15 cellular contexts compared by ENCODE assay signal in genomic region chr16:82882982-82883863, GRCh38.
A peak's percentile ranks its signal among the peaks of the same experiment; 100 is the strongest.
DNase-seq lines count a peak whose midpoint lies in the region; ATAC-seq and TF ChIP-seq lines count a peak whose summit lies in the region.
"Had no signal": no experiment of that assay in that cellular context is flagged by ENCODE, and none has a peak within 500 bp of the region (broad histone marks: within the 10 kb centered on the region; RNA-seq: fewer than 3 reads in every experiment).

No MANE protein-coding gene starts in this region.

- H3K4me3 ChIP-seq in GM06990 (replicated peaks; ENCODE audit: low read depth, low read length) (no peak overlapping the region; the same call in 1 of the 2 replicates), OCI-LY7 (ENCODE audit: low read depth, low read length, poor library complexity, severe bottlenecking) (no peak overlapping the region), SK-N-SH (ENCODE audit: low read depth in 2 of 2, low read length in 1 of 2) (no peak overlapping the region)
- H3K4me3 ChIP-seq: SJSA1, tibial nerve had no signal

- no peak for TF ChIP-seq RAD21 in SK-N-SH (IDR thresholded peaks at IDR 0.05; ENCODE audit: low read length)

- no peak overlapping the region for H3K27ac Mint-ChIP-seq in mesothelial cell of epicardium
- H3K27ac Mint-ChIP-seq: activated CD8-positive, alpha-beta memory T cell treated with anti-CD3 and anti-CD28 coated beads, Interleukin-2, amount 10 ng/mL, durations not matched to agents 7 days and 5 days; activated naive CD8-positive, alpha-beta T cell treated with anti-CD3 and anti-CD28 coated beads, Interleukin-2, amount 10 ng/mL, durations not matched to agents 7 days and 5 days had no signal

- POLR2A ChIA-PET in OCI-LY7 (lab: Charles Lee) (interaction anchor here (0.5 to 0.8 kb wide), 3 partner anchors 14 to 1195 kb away, joined by 3 read pairs; no protein-coding TSS in a partner anchor), SK-N-SH (lab: Yijun Ruan, JAX) (no interaction called here)

- H2AFZ ChIP-seq in OCI-LY7 (ENCODE audit: low read length) (no peak overlapping the region), SK-N-SH (ENCODE audit: low read depth) (no peak overlapping the region)

- H3K27me3 Mint-ChIP-seq in mesothelial cell of epicardium (ENCODE audit: low read depth): peaks cover 7% of the 10 kb centered on the region
- H3K27me3 Mint-ChIP-seq: activated CD8-positive, alpha-beta memory T cell treated with anti-CD3 and anti-CD28 coated beads, Interleukin-2, amount 10 ng/mL, durations not matched to agents 7 days and 5 days; activated naive CD8-positive, alpha-beta T cell treated with anti-CD3 and anti-CD28 coated beads, Interleukin-2, amount 10 ng/mL, durations not matched to agents 7 days and 5 days had no signal

- ATAC-seq in GM19328 (IDR thresholded peaks at IDR 0.05; ENCODE audit: unreplicated experiment) (peak; percentile 51), HG02885 (IDR thresholded peaks at IDR 0.05; ENCODE audit: poor library complexity, unreplicated experiment) (peak; percentile 50), GM18873 (IDR thresholded peaks at IDR 0.05; ENCODE audit: low FRiP score, unreplicated experiment) (no peak), GM18868 (IDR thresholded peaks at IDR 0.05; ENCODE audit: unreplicated experiment) (no peak)
- ATAC-seq: activated CD8-positive, alpha-beta memory T cell treated with anti-CD3 and anti-CD28 coated beads, Interleukin-2, amount 10 ng/mL, durations not matched to agents 7 days and 5 days had no signal

- no peak for TF ChIP-seq EP300 in SK-N-SH (IDR thresholded peaks at IDR 0.05; ENCODE audit: borderline replicate concordance in 1 of 2, low read depth in 1 of 2, low read length in 1 of 2)

- intact Hi-C loops in OCI-LY7 (cut with micrococcal nuclease; ENCODE audit: unreplicated experiment): no loop called here

- no peak overlapping the region for H3K4me3 Mint-ChIP-seq in mesothelial cell of epicardium
- H3K4me3 Mint-ChIP-seq: activated CD8-positive, alpha-beta memory T cell treated with anti-CD3 and anti-CD28 coated beads, Interleukin-2, amount 10 ng/mL, durations not matched to agents 7 days and 5 days; activated naive CD8-positive, alpha-beta T cell treated with anti-CD3 and anti-CD28 coated beads, Interleukin-2, amount 10 ng/mL, durations not matched to agents 7 days and 5 days; central memory CD8-positive, alpha-beta T cell had no signal

- H3K9ac ChIP-seq in SK-N-SH: no peak overlapping the region
- H3K9ac ChIP-seq: KMS-11 had no signal

- 17% methylated on average over 5 of the region's 5 CpGs for WGBS in SK-N-SH (ENCODE audit: low lambda C conversion rate)

- H3K4me1 Mint-ChIP-seq in mesothelial cell of epicardium: no peaks in the 10 kb centered on the region
- H3K4me1 Mint-ChIP-seq: activated CD8-positive, alpha-beta memory T cell treated with anti-CD3 and anti-CD28 coated beads, Interleukin-2, amount 10 ng/mL, durations not matched to agents 7 days and 5 days; activated naive CD8-positive, alpha-beta T cell treated with anti-CD3 and anti-CD28 coated beads, Interleukin-2, amount 10 ng/mL, durations not matched to agents 7 days and 5 days; central memory CD8-positive, alpha-beta T cell had no signal

- H3K27me3 ChIP-seq in GM06990 (replicated peaks; ENCODE audit: control insufficient read depth, insufficient read depth, low read length) (no peaks in the 10 kb centered on the region), SK-N-SH (ENCODE audit: insufficient read depth) (no peaks in the 10 kb centered on the region)
- H3K27me3 ChIP-seq: SJSA1, tibial nerve had no signal

- H3K27ac ChIP-seq in OCI-LY7 (ENCODE audit: low read depth, low read length, poor library complexity, severe bottlenecking): no peak overlapping the region
- H3K27ac ChIP-seq in SK-N-SH (ENCODE audit: low read depth in 2 of 2, low read length in 1 of 2): no peak overlapping the region
- H3K27ac ChIP-seq: KMS-11, SJSA1, tibial nerve had no signal

- peak; percentile 13 for DNase-seq in GM06990 (ENCODE audit: extremely low read depth, insufficient read length)
- peak; percentile 51 for DNase-seq in OCI-LY7 (ENCODE audit: low spot score)
- no peak for DNase-seq in SK-N-SH
- no peak for DNase-seq in mesothelial cell of epicardium (ENCODE audit: low spot score in 2 of 2, unreplicated experiment in 2 of 2)
- DNase-seq: activated CD8-positive, alpha-beta memory T cell treated with anti-CD3 and anti-CD28 coated beads, Interleukin-2, amount 10 ng/mL, durations not matched to agents 7 days and 5 days; activated naive CD8-positive, alpha-beta T cell treated with anti-CD3 and anti-CD28 coated beads, Interleukin-2, amount 10 ng/mL, durations not matched to agents 7 days and 5 days; NCI-H2029 treated with DMSO at 0.1 percent for 48 hours had no signal

- H3K9me3 Mint-ChIP-seq in mesothelial cell of epicardium: no peaks in the 10 kb centered on the region
- H3K9me3 Mint-ChIP-seq: activated naive CD8-positive, alpha-beta T cell treated with anti-CD3 and anti-CD28 coated beads, Interleukin-2, amount 10 ng/mL, durations not matched to agents 7 days and 5 days; central memory CD8-positive, alpha-beta T cell had no signal

- no peaks in the 10 kb centered on the region for H3K79me2 ChIP-seq in OCI-LY7 (ENCODE audit: insufficient read depth, low read depth, low read length)
- 0 out of 2 replicates have a peak, but pooled peaks cover 4% of the 10 kb centered on the region for H3K79me2 ChIP-seq in SK-N-SH (ENCODE audit: insufficient read depth)

- no peak for TF ChIP-seq CTCF in GM06990 (IDR thresholded peaks at IDR 0.05; ENCODE audit: insufficient read depth, low read length, poor library complexity, severe bottlenecking)
- TF ChIP-seq CTCF in OCI-LY7 (conservative IDR thresholded peaks at IDR 0.05; ENCODE audit: low read length): no peak
- no peak for TF ChIP-seq CTCF in SK-N-SH (IDR thresholded peaks at IDR 0.05)
- TF ChIP-seq CTCF in mesothelial cell of epicardium (IDR thresholded peaks at IDR 0.05; ENCODE audit: unreplicated experiment): no peak

- H3K4me1 ChIP-seq in OCI-LY7 (ENCODE audit: insufficient read depth, low read length, poor library complexity, severe bottlenecking) (peaks cover 12% of the 10 kb centered on the region), SK-N-SH (ENCODE audit: control insufficient read depth in 1 of 2, insufficient read depth in 2 of 2, low read depth in 1 of 2, low read length in 1 of 2) (peaks cover 0 to under 1% of the 10 kb centered on the region in 2 experiments; a peak in 1 of 4 replicates)
- H3K4me1 ChIP-seq: tibial nerve had no signal

- H3K36me3 ChIP-seq in GM06990 (ENCODE audit: control insufficient read depth, insufficient read depth, low read length) (no peaks in the 10 kb centered on the region), OCI-LY7 (ENCODE audit: insufficient read depth, low read length) (no peaks in the 10 kb centered on the region), SK-N-SH (replicated peaks in 1 of 2; ENCODE audit: control insufficient read depth in 1 of 2, insufficient read depth in 2 of 2, low read length in 1 of 2) (no peaks in the 10 kb centered on the region)
- H3K36me3 ChIP-seq: tibial nerve had no signal

- BruUV-seq in OCI-LY7 (replicated peaks; lab: Mats Ljungman, UMichigan): no TSS peak

- CTCF ChIA-PET in OCI-LY7 (lab: Charles Lee; ENCODE audit: unreplicated experiment) (interaction anchor here (0.5 kb wide), 1 partner anchor 242 kb away, joined by 3 read pairs; no protein-coding TSS in a partner anchor), SK-N-SH (lab: Yijun Ruan, JAX) (no interaction called here)

- H3K9me2 ChIP-seq in OCI-LY7 (ENCODE audit: insufficient read depth, low read length): no peaks in the 10 kb centered on the region
- H3K9me2 ChIP-seq in SK-N-SH: no peaks in the 10 kb centered on the region

- no peaks in the 10 kb centered on the region for H3K9me3 ChIP-seq in OCI-LY7 (ENCODE audit: low read length)
- no peaks in the 10 kb centered on the region for H3K9me3 ChIP-seq in SK-N-SH
- H3K9me3 ChIP-seq: SJSA1, tibial nerve had no signal

- H4K20me1 ChIP-seq in OCI-LY7 (ENCODE audit: insufficient read depth, low read length) (no peaks in the 10 kb centered on the region), SK-N-SH (ENCODE audit: insufficient read depth) (no peaks in the 10 kb centered on the region)

- H3K4me2 ChIP-seq in OCI-LY7 (ENCODE audit: low read length): peak overlapping the region; percentile 33
- no peak overlapping the region for H3K4me2 ChIP-seq in SK-N-SH
- H3K4me2 ChIP-seq: KMS-11 had no signal

- H3K36me3 Mint-ChIP-seq in mesothelial cell of epicardium: no peaks in the 10 kb centered on the region
- H3K36me3 Mint-ChIP-seq: activated CD8-positive, alpha-beta memory T cell treated with anti-CD3 and anti-CD28 coated beads, Interleukin-2, amount 10 ng/mL, durations not matched to agents 7 days and 5 days; activated naive CD8-positive, alpha-beta T cell treated with anti-CD3 and anti-CD28 coated beads, Interleukin-2, amount 10 ng/mL, durations not matched to agents 7 days and 5 days had no signal

- no peaks in the 10 kb centered on the region for H3F3A ChIP-seq in SK-N-SH (replicated peaks; ENCODE audit: insufficient read depth)

TF ChIP-seq in SK-N-SH, 30 proteins besides CTCF, POLR2A, EP300 and RAD21 (continues in another document):
- TF ChIP-seq USF2 (IDR thresholded peaks at IDR 0.05; ENCODE audit: borderline replicate concordance, low read depth, low read length) (no peak), ELF1 (IDR thresholded peaks at IDR 0.05) (no peak), YY1 (IDR thresholded peaks at IDR 0.05; ENCODE audit: low read depth) (no peak), GATA2 (CRISPR knock-in tag; IDR thresholded peaks at IDR 0.05) (no peak), SMC3 (IDR thresholded peaks at IDR 0.05; ENCODE audit: low read depth, low read length) (no peak), PBX3 (IDR thresholded peaks at IDR 0.05) (no peak)

Comparison
In these comparisons a context has a peak if more than half of its experiments do, and no peak if none do; other contexts are left out.
1. DNase-seq: peak in GM06990 (single experiment) and OCI-LY7 (single experiment); none in SK-N-SH (single experiment) and mesothelial cell of epicardium (0 of 2).
2. ATAC-seq: peak in GM19328 (single experiment) and HG02885 (single experiment); none in GM18873 (single experiment) and GM18868 (single experiment).